Comparison of ENCODE assay signal across 1 cellular context in genomic region chr9:128903871-128904371, GRCh38.
TF ChIP-seq lines count a peak whose summit lies in the region.

No MANE protein-coding gene starts in this region.

TF ChIP-seq in HEK293, 187 proteins besides CTCF, POLR2A, EP300 and RAD21 (continued from another document and continues in another):
- TF ChIP-seq INSM2 (tag by site-specific recombination; IDR thresholded peaks at IDR 0.05) = no peak
- no peak for TF ChIP-seq ZNF211 (tag by site-specific recombination; IDR thresholded peaks at IDR 0.05; ENCODE audit: low read depth)
- no peak for TF ChIP-seq ZBTB7A (tag by site-specific recombination; IDR thresholded peaks at IDR 0.05; ENCODE audit: low read depth)
- no peak for TF ChIP-seq EGR2 (tag by site-specific recombination; IDR thresholded peaks at IDR 0.05; ENCODE audit: low read depth)
- TF ChIP-seq GLIS1 (tag by site-specific recombination; IDR thresholded peaks at IDR 0.05) = peak; percentile 90
- no peak for TF ChIP-seq ZNF521 (tag by site-specific recombination; IDR thresholded peaks at IDR 0.05)
- no peak for TF ChIP-seq ZNF174 (tag by site-specific recombination; IDR thresholded peaks at IDR 0.05)
- TF ChIP-seq PRDM10 (tag by site-specific recombination; IDR thresholded peaks at IDR 0.05) = peak; percentile 85
- no peak for TF ChIP-seq ZNF121 (tag by site-specific recombination; IDR thresholded peaks at IDR 0.05)
- 0 out of 2 replicates have a peak, but pooled peaks have one; percentile 21 for TF ChIP-seq KLF8 (tag by site-specific recombination; IDR thresholded peaks at IDR 0.05)
- peak; percentile 62; the same call in 1 of the 2 replicates for TF ChIP-seq PRDM1 (tag by site-specific recombination; IDR thresholded peaks at IDR 0.05)
- no peak for TF ChIP-seq IKZF3 (tag by site-specific recombination; IDR thresholded peaks at IDR 0.05)
- no peak for TF ChIP-seq ZNF664 (tag by site-specific recombination; IDR thresholded peaks at IDR 0.05)
- TF ChIP-seq ZNF488 (tag by site-specific recombination; IDR thresholded peaks at IDR 0.05) = no peak
- no peak for TF ChIP-seq ZBTB44 (tag by site-specific recombination; IDR thresholded peaks at IDR 0.05)
- no peak for TF ChIP-seq REST (tag by site-specific recombination; IDR thresholded peaks at IDR 0.05)
- 0 out of 2 replicates have a peak, but pooled peaks have one; percentile 10 for TF ChIP-seq ZNF600 (tag by site-specific recombination; IDR thresholded peaks at IDR 0.05)
- TF ChIP-seq ZEB2 (tag by site-specific recombination; IDR thresholded peaks at IDR 0.05) = peak; percentile 71
- TF ChIP-seq ZBTB21 (tag by site-specific recombination; IDR thresholded peaks at IDR 0.05) = no peak
- no peak for TF ChIP-seq ZNF571 (tag by site-specific recombination; IDR thresholded peaks at IDR 0.05)
- no peak for TF ChIP-seq ZSCAN30 (tag by site-specific recombination; IDR thresholded peaks at IDR 0.05)
- TF ChIP-seq REPIN1 (tag by site-specific recombination; IDR thresholded peaks at IDR 0.05; ENCODE audit: low read depth) = no peak
- TF ChIP-seq ELK4 (IDR thresholded peaks at IDR 0.05; ENCODE audit: borderline replicate concordance, low read depth, low read length) = no peak
- TF ChIP-seq ZNF677 (tag by site-specific recombination; IDR thresholded peaks at IDR 0.05) = no peak
- TF ChIP-seq ZNF549 (tag by site-specific recombination; IDR thresholded peaks at IDR 0.05) = no peak
- peak; percentile 61; the same call in 1 of the 2 replicates for TF ChIP-seq ZNF639 (tag by site-specific recombination; IDR thresholded peaks at IDR 0.05)
- TF ChIP-seq ZNF404 (tag by site-specific recombination; IDR thresholded peaks at IDR 0.05) = no peak
- peak; percentile 81 for TF ChIP-seq ZNF362 (tag by site-specific recombination; IDR thresholded peaks at IDR 0.05)
- no peak for TF ChIP-seq ZNF214 (tag by site-specific recombination; IDR thresholded peaks at IDR 0.05; ENCODE audit: borderline replicate concordance)
- TF ChIP-seq ZSCAN23 (tag by site-specific recombination; IDR thresholded peaks at IDR 0.05) = 0 out of 2 replicates have a peak, but pooled peaks have one; percentile 21
- TF ChIP-seq ZNF768 (tag by site-specific recombination; IDR thresholded peaks at IDR 0.05) = no peak
- TF ChIP-seq ZNF311 (tag by site-specific recombination; IDR thresholded peaks at IDR 0.05; ENCODE audit: borderline replicate concordance) = no peak
- TF ChIP-seq ZNF629 (tag by site-specific recombination; IDR thresholded peaks at IDR 0.05) = peak; percentile 37; the same call in 1 of the 2 replicates
- TF ChIP-seq ZBTB6 (tag by site-specific recombination; IDR thresholded peaks at IDR 0.05) = no peak
- no peak for TF ChIP-seq TSHZ1 (tag by site-specific recombination; IDR thresholded peaks at IDR 0.05; ENCODE audit: borderline replicate concordance)
- TF ChIP-seq HOXD13 (CRISPR knock-in tag; IDR thresholded peaks at IDR 0.05; ENCODE audit: borderline replicate concordance) = no peak
